ENCODE assay signal across 8 cellular contexts in genomic region chr6:14270925-14271791, GRCh38.
DNase-seq lines count a peak whose midpoint lies in the region; ATAC-seq and TF ChIP-seq lines count a peak whose summit lies in the region.

No MANE protein-coding gene starts in this region.

- H3K36me3 Mint-ChIP-seq in activated naive CD4-positive, alpha-beta T cell treated with anti-CD3 and anti-CD28 coated beads, Interleukin-2, amount 10 ng/mL, durations not matched to agents 7 days and 5 days = peaks cover 2% of the 10 kb centered on the region
- peaks cover 0 to 11% (median 0%) of the 10 kb centered on the region in 5 donors for H3K36me3 Mint-ChIP-seq in naive thymus-derived CD4-positive, alpha-beta T cell

- CTCF ChIA-PET in AG04450 (lab: Charles Lee) = no interaction called here
- CTCF ChIA-PET in activated naive CD4-positive, alpha-beta T cell treated with anti-CD3 and anti-CD28 coated beads, Interleukin-2, amount 10 ng/mL, durations not matched to agents 7 days and 5 days (lab: Charles Lee) = interaction anchor here (0.7 to 1.7 kb wide), 3 partner anchors 54 to 1088 kb away, joined by 3 read pairs; no protein-coding TSS in a partner anchor
- CTCF ChIA-PET in naive thymus-derived CD4-positive, alpha-beta T cell (lab: Charles Lee) = no interaction called here

- DNase-seq in AG04450 (ENCODE audit: low read depth, low spot score) (peak; percentile 20), NB4 (ENCODE audit: low read depth) (peak; percentile 43), thyroid gland (no peak), OCI-M1 (lab: John Stamatoyannopoulos, UW) (no peak), NCI-H526 treated with DMSO at 0.1 percent for 48 hours (lab: John Stamatoyannopoulos, UW) (no peak), Right ventricle myocardium superior (no peak)
- DNase-seq in activated naive CD4-positive, alpha-beta T cell treated with anti-CD3 and anti-CD28 coated beads, Interleukin-2, amount 10 ng/mL, durations not matched to agents 7 days and 5 days = peak; percentile 74
- DNase-seq in naive thymus-derived CD4-positive, alpha-beta T cell = peak in 8 of 9 donors; percentile 21 to 64 (median 31)

- peak; percentile 81 for ATAC-seq in naive thymus-derived CD4-positive, alpha-beta T cell
- no peak for ATAC-seq in Right ventricle myocardium superior (ENCODE audit: poor library complexity)

- H3K9me3 ChIP-seq in AG04450 (ENCODE audit: control insufficient read depth, insufficient read depth, low read length) (peaks cover 11% of the 10 kb centered on the region; the same call in 1 of the 2 replicates), thyroid gland (no peaks in the 10 kb centered on the region)
- H3K9me3 ChIP-seq in naive thymus-derived CD4-positive, alpha-beta T cell (ENCODE audit: control insufficient read depth in 2 of 3, low read length in 3 of 3) = no peaks in the 10 kb centered on the region

- peaks cover 49% of the 10 kb centered on the region for H3K4me1 Mint-ChIP-seq in activated naive CD4-positive, alpha-beta T cell treated with anti-CD3 and anti-CD28 coated beads, Interleukin-2, amount 10 ng/mL, durations not matched to agents 7 days and 5 days
- peaks cover 24 to 61% (median 48%) of the 10 kb centered on the region in 7 donors for H3K4me1 Mint-ChIP-seq in naive thymus-derived CD4-positive, alpha-beta T cell

- intact Hi-C loops in naive thymus-derived CD4-positive, alpha-beta T cell (cut with micrococcal nuclease) = loop anchor here (1.0 to 10.0 kb wide), 6 partner anchors 46 to 1864 kb away; partner anchors contain the start of gene CD83 (in 1 of the 2)
- intact Hi-C loops in thyroid gland (cut with DNase I) (no loop called here), Right ventricle myocardium superior (cut with DNase I) (no loop called here)

- peaks cover 11% of the 10 kb centered on the region for H3K9me3 Mint-ChIP-seq in activated naive CD4-positive, alpha-beta T cell treated with anti-CD3 and anti-CD28 coated beads, Interleukin-2, amount 10 ng/mL, durations not matched to agents 7 days and 5 days
- H3K9me3 Mint-ChIP-seq in naive thymus-derived CD4-positive, alpha-beta T cell = peaks cover 0 to 14% (median 3%) of the 10 kb centered on the region in 11 donors

- TF ChIP-seq POLR2A in NB4 (IDR thresholded peaks at IDR 0.05; ENCODE audit: extremely low read depth, insufficient read length) = no peak
- TF ChIP-seq POLR2A in thyroid gland (IDR thresholded peaks at IDR 0.05) = no peak

- H3K27ac ChIP-seq in AG04450 (ENCODE audit: low read depth, low read length) (no peak overlapping the region), thyroid gland (no peak overlapping the region)
- no peak overlapping the region for H3K27ac ChIP-seq in naive thymus-derived CD4-positive, alpha-beta T cell (ENCODE audit: low read depth, low read length)

- H3K36me3 ChIP-seq in naive thymus-derived CD4-positive, alpha-beta T cell (ENCODE audit: control insufficient read depth in 2 of 3, insufficient read depth in 3 of 3, low read length in 3 of 3) = no peaks in the 10 kb centered on the region
- no peaks in the 10 kb centered on the region for H3K36me3 ChIP-seq in thyroid gland

- peaks cover 3% of the 10 kb centered on the region for H3K27me3 Mint-ChIP-seq in activated naive CD4-positive, alpha-beta T cell treated with anti-CD3 and anti-CD28 coated beads, Interleukin-2, amount 10 ng/mL, durations not matched to agents 7 days and 5 days
- H3K27me3 Mint-ChIP-seq in naive thymus-derived CD4-positive, alpha-beta T cell = no peaks in the 10 kb centered on the region

- H3K4me3 ChIP-seq in AG04450 (ENCODE audit: low read depth, low read length) = no peak overlapping the region
- H3K4me3 ChIP-seq in NB4 (ENCODE audit: low read depth, low read length) = no peak overlapping the region
- no peak overlapping the region for H3K4me3 ChIP-seq in naive thymus-derived CD4-positive, alpha-beta T cell (ENCODE audit: low read length)
- no peak overlapping the region for H3K4me3 ChIP-seq in thyroid gland (replicated peaks in 1 of 3)

- TF ChIP-seq CTCF in AG04450 (IDR thresholded peaks at IDR 0.05; ENCODE audit: low read depth, low read length) (no peak), NB4 (IDR thresholded peaks at IDR 0.05; ENCODE audit: low read depth, low read length) (no peak), thyroid gland (IDR thresholded peaks at IDR 0.05) (no peak)

- H3K27ac Mint-ChIP-seq in activated naive CD4-positive, alpha-beta T cell treated with anti-CD3 and anti-CD28 coated beads, Interleukin-2, amount 10 ng/mL, durations not matched to agents 7 days and 5 days = peak overlapping the region; percentile 82
- H3K27ac Mint-ChIP-seq in naive thymus-derived CD4-positive, alpha-beta T cell = peak overlapping the region in 7 of 9 donors; percentile 23 to 88 (median 60)

- H3K4me1 ChIP-seq in naive thymus-derived CD4-positive, alpha-beta T cell (ENCODE audit: control insufficient read depth in 2 of 2, insufficient read depth in 2 of 2, low read length in 2 of 2) = peaks cover 5 to 39% of the 10 kb centered on the region in 2 donors
- peaks cover 5 to 7% of the 10 kb centered on the region in 2 donors for H3K4me1 ChIP-seq in thyroid gland

- H3K4me3 Mint-ChIP-seq in activated naive CD4-positive, alpha-beta T cell treated with anti-CD3 and anti-CD28 coated beads, Interleukin-2, amount 10 ng/mL, durations not matched to agents 7 days and 5 days = no peak overlapping the region
- H3K4me3 Mint-ChIP-seq in naive thymus-derived CD4-positive, alpha-beta T cell = peak overlapping the region in 8 of 10 donors; percentile 16 to 78 (median 56)

- H3K27me3 ChIP-seq in AG04450 (ENCODE audit: control insufficient read depth, insufficient read depth, low read length) (no peaks in the 10 kb centered on the region), thyroid gland (no peaks in the 10 kb centered on the region)
- no peaks in the 10 kb centered on the region for H3K27me3 ChIP-seq in naive thymus-derived CD4-positive, alpha-beta T cell (ENCODE audit: control insufficient read depth in 2 of 2, insufficient read depth in 2 of 2, low read length in 2 of 2)

- WGBS in thyroid gland, 2 donors = 80 to 81% methylated on average over 11 of the region's 11 CpGs

- POLR2A ChIA-PET in AG04450 (lab: Yijun Ruan, JAX) = interaction anchor here (0.6 to 0.7 kb wide), 3 partner anchors 142 to 1192 kb away, joined by 3 to 4 read pairs (median 4); no protein-coding TSS in a partner anchor
- POLR2A ChIA-PET in naive thymus-derived CD4-positive, alpha-beta T cell (lab: Charles Lee) = interaction anchor here (0.6 to 1.2 kb wide), 3 partner anchors 8 to 409 kb away, joined by 3 to 4 read pairs (median 4); no protein-coding TSS in a partner anchor

Comparison
In these comparisons a context has a peak if more than half of its experiments do, and no peak if none do; other contexts are left out.
1. DNase-seq: peak in AG04450 (single experiment), NB4 (single experiment), activated naive CD4-positive, alpha-beta T cell treated with anti-CD3 and anti-CD28 coated beads, Interleukin-2, amount 10 ng/mL, durations not matched to agents 7 days and 5 days (single experiment) and naive thymus-derived CD4-positive, alpha-beta T cell (8 of 9); none in thyroid gland (0 of 2), OCI-M1 (single experiment), NCI-H526 treated with DMSO at 0.1 percent for 48 hours (single experiment) and Right ventricle myocardium superior (single experiment).
2. intact Hi-C loops: an anchor here in naive thymus-derived CD4-positive, alpha-beta T cell (1.0 to 10.0 kb wide); none called in thyroid gland and Right ventricle myocardium superior.